8 cellular contexts compared by ENCODE assay signal in genomic region chr12:69331482-69331845, GRCh38. TPM values are rescaled to one million over a fixed set of nuclear protein-coding genes. Genes with fewer than 3 reads are reported as not detected.
A peak's percentile ranks its signal among the peaks of the same experiment; 100 is the strongest.
DNase-seq lines count a peak whose midpoint lies in the region; ATAC-seq and TF ChIP-seq lines count a peak whose summit lies in the region.

No MANE protein-coding gene starts in this region.

- H3K27ac ChIP-seq in C4-2B: peak overlapping the region; percentile 5; the same call in 1 of the 2 replicates

- DNase-seq in NB4 (ENCODE audit: low read depth) (no peak), epithelial cell of proximal tubule (ENCODE audit: low read depth) (peak; percentile 18), neural crest cell (ENCODE audit: low read depth, low spot score) (no peak), NCI-H226 (no peak), hepatic stellate cell (ENCODE audit: low spot score) (no peak)

- H3K9me3 Mint-ChIP-seq in neural crest cell: no peaks in the 10 kb centered on the region

- peaks cover 47% of the 10 kb centered on the region for H3K27me3 Mint-ChIP-seq in neural crest cell (ENCODE audit: low read depth)

- no peak for ATAC-seq in HG02623 (IDR thresholded peaks at IDR 0.05; ENCODE audit: unreplicated experiment)
- no peak for ATAC-seq in GM21529 (IDR thresholded peaks at IDR 0.05; ENCODE audit: unreplicated experiment)

- peaks cover 14% of the 10 kb centered on the region for H3K4me1 Mint-ChIP-seq in neural crest cell

- H3K4me3 ChIP-seq in NB4 (ENCODE audit: low read depth, low read length): peak overlapping the region; percentile 59
- peak overlapping the region; percentile 52 for H3K4me3 ChIP-seq in epithelial cell of proximal tubule (ENCODE audit: low read depth, low read length)

- no peak for TF ChIP-seq POLR2A in NB4 (IDR thresholded peaks at IDR 0.05; ENCODE audit: extremely low read depth, insufficient read length)

- H3K4me3 Mint-ChIP-seq in neural crest cell: peak overlapping the region; percentile 70

- TF ChIP-seq CTCF in C4-2B (conservative IDR thresholded peaks at IDR 0.05) (no peak), NB4 (IDR thresholded peaks at IDR 0.05; ENCODE audit: low read depth, low read length) (no peak), epithelial cell of proximal tubule (conservative IDR thresholded peaks at IDR 0.05; ENCODE audit: low read depth, low read length) (no peak), neural crest cell (conservative IDR thresholded peaks at IDR 0.05) (no peak)

- no peaks in the 10 kb centered on the region for H3K36me3 Mint-ChIP-seq in neural crest cell (ENCODE audit: low read depth)

- no peak overlapping the region for H3K27ac Mint-ChIP-seq in neural crest cell (ENCODE audit: unreplicated experiment)

RNA-seq across cellular contexts. Expression of gene LYZ, which starts 16.7 kb away (rescaled TPM):
- total RNA-seq in epithelial cell of proximal tubule (not detected in 2 replicates), neural crest cell (0.26 TPM in 1 of 2 replicates, not detected in the other)

RNA-seq across cellular contexts. Expression of gene YEATS4, which starts 28.1 kb away (rescaled TPM):
- total RNA-seq in epithelial cell of proximal tubule (38.9 and 50.6 TPM in 2 replicates), neural crest cell (33.9 and 39.7 TPM in 2 replicates)
